19 cellular contexts compared by ENCODE assay signal in genomic region chr17:12409082-12409481, GRCh38.
DNase-seq lines count a peak whose midpoint lies in the region; ATAC-seq and TF ChIP-seq lines count a peak whose summit lies in the region.
"Had no signal": no experiment of that assay in that cellular context is flagged by ENCODE, and none has a peak within 500 bp of the region (broad histone marks: within the 10 kb centered on the region; RNA-seq: fewer than 3 reads in every experiment).

No MANE protein-coding gene starts in this region.

- no peaks in the 10 kb centered on the region for H3K4me1 Mint-ChIP-seq in stimulated activated memory B cell treated with anti-CD40 and anti-IgM and Interleukin-4, amounts not matched to agents 10 μg/mL and 1 μg/mL and 100 μg/mL, for 72 hours
- no peaks in the 10 kb centered on the region for H3K4me1 Mint-ChIP-seq in immature natural killer cell
- H3K4me1 Mint-ChIP-seq: CD14-positive monocyte; CD4-positive, alpha-beta memory T cell had no signal

- no peaks in the 10 kb centered on the region for H3K9me3 Mint-ChIP-seq in stimulated activated memory B cell treated with anti-CD40 and anti-IgM and Interleukin-4, amounts not matched to agents 10 μg/mL and 1 μg/mL and 100 μg/mL, for 72 hours
- peaks cover 7 to 23% (median 11%) of the 10 kb centered on the region in 6 donors for H3K9me3 Mint-ChIP-seq in immature natural killer cell
- H3K9me3 Mint-ChIP-seq: HFFc6 had no signal

- intact Hi-C loops in left ventricle myocardium superior (cut with micrococcal nuclease) (no loop called here), sigmoid colon (cut with DNase I) (no loop called here)

- TF ChIP-seq POLR2A in sigmoid colon (IDR thresholded peaks at IDR 0.05) = no peak

- no peaks in the 10 kb centered on the region for H3K36me3 Mint-ChIP-seq in stimulated activated memory B cell treated with anti-CD40 and anti-IgM and Interleukin-4, amounts not matched to agents 10 μg/mL and 1 μg/mL and 100 μg/mL, for 72 hours
- H3K36me3 Mint-ChIP-seq in immature natural killer cell = no peaks in the 10 kb centered on the region
- H3K36me3 Mint-ChIP-seq: CD14-positive monocyte; CD4-positive, alpha-beta memory T cell had no signal

- H3K9me3 ChIP-seq in cardiac muscle cell (ENCODE audit: low read depth) (no peaks in the 10 kb centered on the region), sigmoid colon (no peaks in the 10 kb centered on the region)
- H3K9me3 ChIP-seq: A549, BLaER1 had no signal

- H3K27me3 ChIP-seq in cardiac muscle cell = no peaks in the 10 kb centered on the region
- H3K27me3 ChIP-seq in sigmoid colon = no peaks in the 10 kb centered on the region
- H3K27me3 ChIP-seq: BLaER1 had no signal

- 94 to 95% methylated on average over 3 of the region's 3 CpGs for WGBS in sigmoid colon, 2 donors

- no peak for TF ChIP-seq CTCF in cardiac muscle cell (IDR thresholded peaks at IDR 0.05; ENCODE audit: low read depth, low read length)
- no peak for TF ChIP-seq CTCF in sigmoid colon (IDR thresholded peaks at IDR 0.05)

- no peak overlapping the region for H3K4me3 ChIP-seq in cardiac muscle cell
- H3K4me3 ChIP-seq in sigmoid colon = no peak overlapping the region
- H3K4me3 ChIP-seq: A549, BLaER1, GM12878 had no signal

- H3K36me3 ChIP-seq in cardiac muscle cell (no peaks in the 10 kb centered on the region), sigmoid colon (no peaks in the 10 kb centered on the region)
- H3K36me3 ChIP-seq: BLaER1 had no signal

- no peak for TF ChIP-seq EP300 in sigmoid colon (IDR thresholded peaks at IDR 0.05)

- peak in 1 of 2 donors; percentile 18 for DNase-seq in cardiac muscle cell (ENCODE audit: low read depth in 1 of 2, low spot score in 1 of 2)
- DNase-seq in left ventricle myocardium superior = no peak
- DNase-seq in islet precursor cell = peak; percentile 77
- DNase-seq in sigmoid colon = no peak
- DNase-seq in SW 1271 (lab: John Stamatoyannopoulos, UW) = no peak
- no peak for DNase-seq in immature natural killer cell
- DNase-seq: Calu3; CD4-positive, alpha-beta memory T cell; DMS79 treated with DMSO at 0.1 percent for 48 hours; GOT3; H7; HFFc6 had no signal

- ATAC-seq in left ventricle myocardium superior = no peak
- ATAC-seq in stimulated activated memory B cell treated with anti-CD40 and anti-IgM and Interleukin-4, amounts not matched to agents 10 μg/mL and 1 μg/mL and 100 μg/mL, for 72 hours = no peak
- ATAC-seq: A549, GM12878, HCT116 had no signal

- H3K27ac Mint-ChIP-seq in stimulated activated memory B cell treated with anti-CD40 and anti-IgM and Interleukin-4, amounts not matched to agents 10 μg/mL and 1 μg/mL and 100 μg/mL, for 72 hours = no peak overlapping the region
- no peak overlapping the region for H3K27ac Mint-ChIP-seq in immature natural killer cell
- H3K27ac Mint-ChIP-seq: CD14-positive monocyte; CD4-positive, alpha-beta memory T cell; HFFc6 had no signal

- H3K27ac ChIP-seq in cardiac muscle cell = peak overlapping the region; percentile 44
- H3K27ac ChIP-seq in sigmoid colon = peak overlapping the region; percentile 4 to 78 (median 71)
- H3K27ac ChIP-seq: 22Rv1, A549, BLaER1 had no signal

- H3K4me3 Mint-ChIP-seq in stimulated activated memory B cell treated with anti-CD40 and anti-IgM and Interleukin-4, amounts not matched to agents 10 μg/mL and 1 μg/mL and 100 μg/mL, for 72 hours = no peak overlapping the region
- no peak overlapping the region for H3K4me3 Mint-ChIP-seq in immature natural killer cell
- H3K4me3 Mint-ChIP-seq: CD14-positive monocyte; CD4-positive, alpha-beta memory T cell; HFFc6 had no signal

- H3K27me3 Mint-ChIP-seq in stimulated activated memory B cell treated with anti-CD40 and anti-IgM and Interleukin-4, amounts not matched to agents 10 μg/mL and 1 μg/mL and 100 μg/mL, for 72 hours = no peaks in the 10 kb centered on the region
- H3K27me3 Mint-ChIP-seq in immature natural killer cell (ENCODE audit: low read depth in 3 of 3) = peaks cover 0 to 3% (median 3%) of the 10 kb centered on the region in 3 donors

- peaks cover 24% of the 10 kb centered on the region for H3K4me1 ChIP-seq in cardiac muscle cell (ENCODE audit: low read depth)
- peaks cover 0 to 56% (median 33%) of the 10 kb centered on the region in 4 donors for H3K4me1 ChIP-seq in sigmoid colon
